1 cellular context compared by ENCODE assay signal in the genomic region with DNA sequence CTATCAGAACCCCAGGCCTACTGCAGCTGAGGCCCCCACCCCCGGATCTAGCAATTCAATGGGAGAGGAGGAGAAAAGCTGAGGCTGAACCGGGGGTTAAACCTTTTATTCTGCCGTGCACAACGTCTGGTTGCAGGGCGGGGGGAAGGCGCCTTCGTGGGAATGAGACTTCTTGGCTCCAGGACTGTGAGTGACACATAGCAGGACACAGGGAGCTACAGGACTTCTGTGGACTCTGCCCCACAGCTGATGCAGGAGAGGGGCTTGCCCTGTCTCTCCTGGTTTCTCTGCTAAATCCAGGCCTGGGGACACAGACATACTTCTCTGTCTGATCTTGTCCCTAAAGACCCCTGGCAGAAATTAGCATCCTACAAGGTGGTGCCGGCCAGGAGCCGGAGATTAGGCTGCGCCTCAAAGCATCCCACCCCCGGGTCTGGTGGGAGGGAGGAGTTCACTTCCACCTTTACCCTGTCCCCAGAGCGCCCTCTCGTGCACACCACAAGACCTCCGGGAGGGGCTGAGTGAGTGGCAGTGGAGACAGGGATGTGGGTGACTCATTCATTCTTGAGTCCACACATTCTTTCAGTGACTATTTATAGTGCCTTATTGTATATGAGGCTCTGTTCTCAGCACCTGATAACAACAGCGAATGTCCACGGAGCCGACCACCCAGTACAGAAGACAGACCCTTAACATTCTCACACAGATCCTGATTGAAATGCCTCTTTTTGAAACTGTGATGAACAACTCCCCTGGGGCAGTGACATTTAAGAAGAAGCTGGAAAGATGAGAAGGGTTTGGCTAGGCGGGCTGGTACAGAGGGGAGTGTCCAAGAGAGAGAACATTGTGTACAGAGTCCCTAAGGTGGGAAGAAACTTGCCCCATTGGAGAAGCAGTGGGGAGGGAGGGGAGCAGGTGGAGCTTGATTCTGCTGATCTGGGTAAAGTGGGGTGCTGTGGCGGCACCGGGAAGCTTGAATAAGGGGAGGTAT.
TF ChIP-seq lines count a peak whose summit lies in the region.

No MANE protein-coding gene starts in this region.

TF ChIP-seq in HEK293, 187 proteins besides CTCF, POLR2A, EP300 and RAD21 (continued from another document and continues in another):
- TF ChIP-seq, protein P1, sequence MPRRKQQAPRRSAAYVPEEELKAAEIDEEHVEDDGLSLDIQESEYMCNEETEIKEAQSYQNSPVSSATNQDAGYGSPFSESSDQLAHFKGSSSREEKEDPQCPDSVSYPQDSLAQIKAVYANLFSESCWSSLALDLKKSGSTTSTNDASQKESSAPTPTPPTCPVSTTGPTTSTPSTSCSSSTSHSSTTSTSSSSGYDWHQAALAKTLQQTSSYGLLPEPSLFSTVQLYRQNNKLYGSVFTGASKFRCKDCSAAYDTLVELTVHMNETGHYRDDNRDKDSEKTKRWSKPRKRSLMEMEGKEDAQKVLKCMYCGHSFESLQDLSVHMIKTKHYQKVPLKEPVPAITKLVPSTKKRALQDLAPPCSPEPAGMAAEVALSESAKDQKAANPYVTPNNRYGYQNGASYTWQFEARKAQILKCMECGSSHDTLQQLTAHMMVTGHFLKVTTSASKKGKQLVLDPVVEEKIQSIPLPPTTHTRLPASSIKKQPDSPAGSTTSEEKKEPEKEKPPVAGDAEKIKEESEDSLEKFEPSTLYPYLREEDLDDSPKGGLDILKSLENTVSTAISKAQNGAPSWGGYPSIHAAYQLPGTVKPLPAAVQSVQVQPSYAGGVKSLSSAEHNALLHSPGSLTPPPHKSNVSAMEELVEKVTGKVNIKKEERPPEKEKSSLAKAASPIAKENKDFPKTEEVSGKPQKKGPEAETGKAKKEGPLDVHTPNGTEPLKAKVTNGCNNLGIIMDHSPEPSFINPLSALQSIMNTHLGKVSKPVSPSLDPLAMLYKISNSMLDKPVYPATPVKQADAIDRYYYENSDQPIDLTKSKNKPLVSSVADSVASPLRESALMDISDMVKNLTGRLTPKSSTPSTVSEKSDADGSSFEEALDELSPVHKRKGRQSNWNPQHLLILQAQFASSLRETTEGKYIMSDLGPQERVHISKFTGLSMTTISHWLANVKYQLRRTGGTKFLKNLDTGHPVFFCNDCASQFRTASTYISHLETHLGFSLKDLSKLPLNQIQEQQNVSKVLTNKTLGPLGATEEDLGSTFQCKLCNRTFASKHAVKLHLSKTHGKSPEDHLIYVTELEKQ (tag by site-specific recombination; IDR thresholded peaks at IDR 0.05; ENCODE audit: borderline replicate concordance) = no peak
- TF ChIP-seq ZNF391 (tag by site-specific recombination; IDR thresholded peaks at IDR 0.05; ENCODE audit: borderline replicate concordance, low read depth) = no peak
- TF ChIP-seq WT1 (tag by site-specific recombination; IDR thresholded peaks at IDR 0.05) = peak; percentile 37; the same call in 1 of the 2 replicates
- no peak for TF ChIP-seq YY1 (tag by site-specific recombination; IDR thresholded peaks at IDR 0.05)
- TF ChIP-seq, protein P2, sequence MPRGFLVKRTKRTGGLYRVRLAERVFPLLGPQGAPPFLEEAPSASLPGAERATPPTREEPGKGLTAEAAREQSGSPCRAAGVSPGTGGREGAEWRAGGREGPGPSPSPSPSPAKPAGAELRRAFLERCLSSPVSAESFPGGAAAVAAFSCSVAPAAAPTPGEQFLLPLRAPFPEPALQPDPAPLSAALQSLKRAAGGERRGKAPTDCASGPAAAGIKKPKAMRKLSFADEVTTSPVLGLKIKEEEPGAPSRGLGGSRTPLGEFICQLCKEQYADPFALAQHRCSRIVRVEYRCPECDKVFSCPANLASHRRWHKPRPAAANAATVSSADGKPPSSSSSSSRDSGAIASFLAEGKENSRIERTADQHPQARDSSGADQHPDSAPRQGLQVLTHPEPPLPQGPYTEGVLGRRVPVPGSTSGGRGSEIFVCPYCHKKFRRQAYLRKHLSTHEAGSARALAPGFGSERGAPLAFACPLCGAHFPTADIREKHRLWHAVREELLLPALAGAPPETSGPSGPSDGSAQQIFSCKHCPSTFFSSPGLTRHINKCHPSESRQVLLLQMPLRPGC (tag by site-specific recombination; IDR thresholded peaks at IDR 0.05) = peak; percentile 91
- TF ChIP-seq KLF16 (tag by site-specific recombination; IDR thresholded peaks at IDR 0.05) = no peak
- TF ChIP-seq ZNF701 (tag by site-specific recombination; IDR thresholded peaks at IDR 0.05) = no peak
- TF ChIP-seq ZNF654 (tag by site-specific recombination; IDR thresholded peaks at IDR 0.05; ENCODE audit: low read depth) = peak; percentile 91
- TF ChIP-seq ZNF530 (tag by site-specific recombination; IDR thresholded peaks at IDR 0.05; ENCODE audit: low read depth) = no peak
- no peak for TF ChIP-seq BCL11A (tag by site-specific recombination; IDR thresholded peaks at IDR 0.05; ENCODE audit: low read depth)
- no peak for TF ChIP-seq ZNF658 (tag by site-specific recombination; IDR thresholded peaks at IDR 0.05)
- no peak for TF ChIP-seq ZNF239 (tag by site-specific recombination; IDR thresholded peaks at IDR 0.05)
- TF ChIP-seq ZNF624 (tag by site-specific recombination; IDR thresholded peaks at IDR 0.05) = no peak
- no peak for TF ChIP-seq ZNF169 (tag by site-specific recombination; IDR thresholded peaks at IDR 0.05)
- TF ChIP-seq ZNF157 (tag by site-specific recombination; IDR thresholded peaks at IDR 0.05) = no peak
- TF ChIP-seq ZNF274 (IDR thresholded peaks at IDR 0.05; ENCODE audit: low read length) = no peak
- TF ChIP-seq ZNF274 (tag by site-specific recombination; IDR thresholded peaks at IDR 0.05; ENCODE audit: borderline replicate concordance) = no peak
- TF ChIP-seq, protein P3, sequence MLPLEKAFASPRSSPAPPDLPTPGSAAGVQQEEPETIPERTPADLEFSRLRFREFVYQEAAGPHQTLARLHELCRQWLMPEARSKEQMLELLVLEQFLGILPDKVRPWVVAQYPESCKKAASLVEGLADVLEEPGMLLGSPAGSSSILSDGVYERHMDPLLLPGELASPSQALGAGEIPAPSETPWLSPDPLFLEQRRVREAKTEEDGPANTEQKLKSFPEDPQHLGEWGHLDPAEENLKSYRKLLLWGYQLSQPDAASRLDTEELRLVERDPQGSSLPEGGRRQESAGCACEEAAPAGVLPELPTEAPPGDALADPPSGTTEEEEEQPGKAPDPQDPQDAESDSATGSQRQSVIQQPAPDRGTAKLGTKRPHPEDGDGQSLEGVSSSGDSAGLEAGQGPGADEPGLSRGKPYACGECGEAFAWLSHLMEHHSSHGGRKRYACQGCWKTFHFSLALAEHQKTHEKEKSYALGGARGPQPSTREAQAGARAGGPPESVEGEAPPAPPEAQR (tag by site-specific recombination; IDR thresholded peaks at IDR 0.05) = no peak
- no peak for TF ChIP-seq FEZF1 (tag by site-specific recombination; IDR thresholded peaks at IDR 0.05)
- TF ChIP-seq ZNF510 (tag by site-specific recombination; IDR thresholded peaks at IDR 0.05; ENCODE audit: insufficient replicate concordance) = no peak
- 0 out of 2 replicates have a peak, but pooled peaks have one; percentile 32 for TF ChIP-seq ZNF24 (tag by site-specific recombination; IDR thresholded peaks at IDR 0.05)
- 0 out of 2 replicates have a peak, but pooled peaks have one; percentile 13 for TF ChIP-seq KLF8 (tag by site-specific recombination; IDR thresholded peaks at IDR 0.05)
- TF ChIP-seq ZNF555 (tag by site-specific recombination; conservative IDR thresholded peaks at IDR 0.05) = no peak
- peak; percentile 42; the same call in 1 of the 2 replicates for TF ChIP-seq ZNF394 (tag by site-specific recombination; IDR thresholded peaks at IDR 0.05; ENCODE audit: borderline replicate concordance)
- no peak for TF ChIP-seq KLF7 (tag by site-specific recombination; IDR thresholded peaks at IDR 0.05; ENCODE audit: borderline replicate concordance)
- no peak for TF ChIP-seq ZNF76 (tag by site-specific recombination; IDR thresholded peaks at IDR 0.05; ENCODE audit: borderline replicate concordance, low read depth)
- no peak for TF ChIP-seq KLF10 (tag by site-specific recombination; IDR thresholded peaks at IDR 0.05)
- no peak for TF ChIP-seq ZNF768 (tag by site-specific recombination; IDR thresholded peaks at IDR 0.05)
- no peak for TF ChIP-seq OSR2 (tag by site-specific recombination; IDR thresholded peaks at IDR 0.05)
- TF ChIP-seq ZNF146 (tag by site-specific recombination; IDR thresholded peaks at IDR 0.05) = no peak
- peak; percentile 68 for TF ChIP-seq ZFHX2 (tag by site-specific recombination; conservative IDR thresholded peaks at IDR 0.05)
- TF ChIP-seq ZNF138 (tag by site-specific recombination; IDR thresholded peaks at IDR 0.05; ENCODE audit: borderline replicate concordance) = no peak
- TF ChIP-seq ZNF529 (tag by site-specific recombination; IDR thresholded peaks at IDR 0.05; ENCODE audit: insufficient replicate concordance) = no peak
- TF ChIP-seq, protein P4, sequence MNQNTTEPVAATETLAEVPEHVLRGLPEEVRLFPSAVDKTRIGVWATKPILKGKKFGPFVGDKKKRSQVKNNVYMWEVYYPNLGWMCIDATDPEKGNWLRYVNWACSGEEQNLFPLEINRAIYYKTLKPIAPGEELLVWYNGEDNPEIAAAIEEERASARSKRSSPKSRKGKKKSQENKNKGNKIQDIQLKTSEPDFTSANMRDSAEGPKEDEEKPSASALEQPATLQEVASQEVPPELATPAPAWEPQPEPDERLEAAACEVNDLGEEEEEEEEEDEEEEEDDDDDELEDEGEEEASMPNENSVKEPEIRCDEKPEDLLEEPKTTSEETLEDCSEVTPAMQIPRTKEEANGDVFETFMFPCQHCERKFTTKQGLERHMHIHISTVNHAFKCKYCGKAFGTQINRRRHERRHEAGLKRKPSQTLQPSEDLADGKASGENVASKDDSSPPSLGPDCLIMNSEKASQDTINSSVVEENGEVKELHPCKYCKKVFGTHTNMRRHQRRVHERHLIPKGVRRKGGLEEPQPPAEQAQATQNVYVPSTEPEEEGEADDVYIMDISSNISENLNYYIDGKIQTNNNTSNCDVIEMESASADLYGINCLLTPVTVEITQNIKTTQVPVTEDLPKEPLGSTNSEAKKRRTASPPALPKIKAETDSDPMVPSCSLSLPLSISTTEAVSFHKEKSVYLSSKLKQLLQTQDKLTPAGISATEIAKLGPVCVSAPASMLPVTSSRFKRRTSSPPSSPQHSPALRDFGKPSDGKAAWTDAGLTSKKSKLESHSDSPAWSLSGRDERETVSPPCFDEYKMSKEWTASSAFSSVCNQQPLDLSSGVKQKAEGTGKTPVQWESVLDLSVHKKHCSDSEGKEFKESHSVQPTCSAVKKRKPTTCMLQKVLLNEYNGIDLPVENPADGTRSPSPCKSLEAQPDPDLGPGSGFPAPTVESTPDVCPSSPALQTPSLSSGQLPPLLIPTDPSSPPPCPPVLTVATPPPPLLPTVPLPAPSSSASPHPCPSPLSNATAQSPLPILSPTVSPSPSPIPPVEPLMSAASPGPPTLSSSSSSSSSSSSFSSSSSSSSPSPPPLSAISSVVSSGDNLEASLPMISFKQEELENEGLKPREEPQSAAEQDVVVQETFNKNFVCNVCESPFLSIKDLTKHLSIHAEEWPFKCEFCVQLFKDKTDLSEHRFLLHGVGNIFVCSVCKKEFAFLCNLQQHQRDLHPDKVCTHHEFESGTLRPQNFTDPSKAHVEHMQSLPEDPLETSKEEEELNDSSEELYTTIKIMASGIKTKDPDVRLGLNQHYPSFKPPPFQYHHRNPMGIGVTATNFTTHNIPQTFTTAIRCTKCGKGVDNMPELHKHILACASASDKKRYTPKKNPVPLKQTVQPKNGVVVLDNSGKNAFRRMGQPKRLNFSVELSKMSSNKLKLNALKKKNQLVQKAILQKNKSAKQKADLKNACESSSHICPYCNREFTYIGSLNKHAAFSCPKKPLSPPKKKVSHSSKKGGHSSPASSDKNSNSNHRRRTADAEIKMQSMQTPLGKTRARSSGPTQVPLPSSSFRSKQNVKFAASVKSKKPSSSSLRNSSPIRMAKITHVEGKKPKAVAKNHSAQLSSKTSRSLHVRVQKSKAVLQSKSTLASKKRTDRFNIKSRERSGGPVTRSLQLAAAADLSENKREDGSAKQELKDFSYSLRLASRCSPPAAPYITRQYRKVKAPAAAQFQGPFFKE (tag by site-specific recombination; IDR thresholded peaks at IDR 0.05; ENCODE audit: borderline replicate concordance) = no peak
- TF ChIP-seq, protein P5, sequence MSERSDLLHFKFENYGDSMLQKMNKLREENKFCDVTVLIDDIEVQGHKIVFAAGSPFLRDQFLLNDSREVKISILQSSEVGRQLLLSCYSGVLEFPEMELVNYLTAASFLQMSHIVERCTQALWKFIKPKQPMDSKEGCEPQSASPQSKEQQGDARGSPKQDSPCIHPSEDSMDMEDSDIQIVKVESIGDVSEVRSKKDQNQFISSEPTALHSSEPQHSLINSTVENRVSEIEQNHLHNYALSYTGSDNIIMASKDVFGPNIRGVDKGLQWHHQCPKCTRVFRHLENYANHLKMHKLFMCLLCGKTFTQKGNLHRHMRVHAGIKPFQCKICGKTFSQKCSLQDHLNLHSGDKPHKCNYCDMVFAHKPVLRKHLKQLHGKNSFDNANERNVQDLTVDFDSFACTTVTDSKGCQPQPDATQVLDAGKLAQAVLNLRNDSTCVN (tag by site-specific recombination; optimal IDR thresholded peaks at IDR 0.05) = no peak
- TF ChIP-seq, protein P6, sequence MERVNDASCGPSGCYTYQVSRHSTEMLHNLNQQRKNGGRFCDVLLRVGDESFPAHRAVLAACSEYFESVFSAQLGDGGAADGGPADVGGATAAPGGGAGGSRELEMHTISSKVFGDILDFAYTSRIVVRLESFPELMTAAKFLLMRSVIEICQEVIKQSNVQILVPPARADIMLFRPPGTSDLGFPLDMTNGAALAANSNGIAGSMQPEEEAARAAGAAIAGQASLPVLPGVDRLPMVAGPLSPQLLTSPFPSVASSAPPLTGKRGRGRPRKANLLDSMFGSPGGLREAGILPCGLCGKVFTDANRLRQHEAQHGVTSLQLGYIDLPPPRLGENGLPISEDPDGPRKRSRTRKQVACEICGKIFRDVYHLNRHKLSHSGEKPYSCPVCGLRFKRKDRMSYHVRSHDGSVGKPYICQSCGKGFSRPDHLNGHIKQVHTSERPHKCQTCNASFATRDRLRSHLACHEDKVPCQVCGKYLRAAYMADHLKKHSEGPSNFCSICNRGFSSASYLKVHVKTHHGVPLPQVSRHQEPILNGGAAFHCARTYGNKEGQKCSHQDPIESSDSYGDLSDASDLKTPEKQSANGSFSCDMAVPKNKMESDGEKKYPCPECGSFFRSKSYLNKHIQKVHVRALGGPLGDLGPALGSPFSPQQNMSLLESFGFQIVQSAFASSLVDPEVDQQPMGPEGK (tag by site-specific recombination; IDR thresholded peaks at IDR 0.05) = peak; percentile 74
- TF ChIP-seq, protein P7, sequence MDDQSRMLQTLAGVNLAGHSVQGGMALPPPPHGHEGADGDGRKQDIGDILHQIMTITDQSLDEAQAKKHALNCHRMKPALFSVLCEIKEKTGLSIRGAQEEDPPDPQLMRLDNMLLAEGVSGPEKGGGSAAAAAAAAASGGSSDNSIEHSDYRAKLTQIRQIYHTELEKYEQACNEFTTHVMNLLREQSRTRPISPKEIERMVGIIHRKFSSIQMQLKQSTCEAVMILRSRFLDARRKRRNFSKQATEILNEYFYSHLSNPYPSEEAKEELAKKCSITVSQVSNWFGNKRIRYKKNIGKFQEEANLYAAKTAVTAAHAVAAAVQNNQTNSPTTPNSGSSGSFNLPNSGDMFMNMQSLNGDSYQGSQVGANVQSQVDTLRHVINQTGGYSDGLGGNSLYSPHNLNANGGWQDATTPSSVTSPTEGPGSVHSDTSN (CRISPR knock-in tag; IDR thresholded peaks at IDR 0.05) = no peak
